In genomic region chr10:59670269-59670668, GRCh38 we compare ENCODE assay signal across 23 cellular contexts.
"Had no signal": no experiment of that assay in that cellular context is flagged by ENCODE, and none has a peak within 500 bp of the region (broad histone marks: within the 10 kb centered on the region; RNA-seq: fewer than 3 reads in every experiment).

No MANE protein-coding gene starts in this region.

- H3K4me2 ChIP-seq: KMS-11 had no signal

- H3K27me3 ChIP-seq: SJCRH30 had no signal

- H3K9me3 ChIP-seq: SJCRH30 had no signal

- H3K4me3 ChIP-seq: K562, SJCRH30 had no signal

- ATAC-seq: K562, SK-N-SH treated with all-trans-retinoic acid at 6 μM for 48 hours, T-helper 17 cell had no signal

- H3K4me1 ChIP-seq: SJCRH30 had no signal

- DNase-seq: Kasumi-1, MV-4-11, NCI-H1092, NCI-H1105 treated with DMSO at 0.1 percent for 48 hours, NCI-H1417 treated with DMSO at 0.1 percent for 48 hours, NCI-H146, NCI-H187 treated with DMSO at 0.1 percent for 48 hours, NCI-H2029 treated with DMSO at 0.1 percent for 48 hours, NCI-H226, NCI-H446, NCI-H510A, NCI-H524 treated with DMSO at 0.1 percent for 48 hours, NCI-H69, NCI-H774, Right ventricle myocardium superior, RPMI8226, SJCRH30, T-helper 1 cell, T-helper 17 cell had no signal

- H3K27ac ChIP-seq: HL-60, KMS-11, SJCRH30 had no signal

- H3K36me3 ChIP-seq: SJCRH30 had no signal
